ENCODE assay signal across 24 cellular contexts in the genomic region with DNA sequence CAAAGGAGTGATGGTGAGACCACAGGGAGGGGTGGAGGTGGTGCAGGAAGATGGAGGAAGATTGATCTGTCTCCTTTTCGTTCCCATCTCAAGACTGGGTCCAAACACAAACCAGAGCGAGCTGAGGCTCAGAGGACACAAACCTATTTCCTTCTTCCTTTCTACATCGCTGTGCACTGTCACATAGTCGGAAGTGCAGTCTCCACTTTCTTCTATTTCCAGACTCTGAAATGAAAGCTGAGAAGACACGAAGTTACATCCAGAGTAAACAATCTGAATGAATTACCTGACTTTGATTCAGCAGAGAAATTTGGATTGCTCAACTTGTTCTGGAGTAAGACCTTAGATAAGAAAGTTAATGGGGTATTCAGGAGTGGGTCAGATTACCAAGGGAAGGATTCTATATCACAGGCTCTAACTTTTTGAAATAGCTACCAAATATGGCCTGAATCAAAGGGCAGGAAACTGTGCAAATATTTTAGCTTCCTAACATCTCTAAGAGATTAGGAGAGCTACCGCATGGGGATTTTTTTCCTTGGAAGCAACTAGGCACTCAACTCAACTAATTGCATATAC. TPM values are rescaled to one million over a fixed set of nuclear protein-coding genes. Genes with fewer than 3 reads are reported as not detected.
"Had no signal": no experiment of that assay in that cellular context is flagged by ENCODE, and none has a peak within 500 bp of the region (broad histone marks: within the 10 kb centered on the region; RNA-seq: fewer than 3 reads in every experiment).

No MANE protein-coding gene starts in this region.

- H3K27ac Mint-ChIP-seq: activated CD4-positive, alpha-beta memory T cell treated with anti-CD3 and anti-CD28 coated beads for 36 hours; activated naive CD4-positive, alpha-beta T cell treated with anti-CD3 and anti-CD28 coated beads, Interleukin-2, amount 50 U/mL, for 24 hours; memory B cell; type B pancreatic cell had no signal

- H3K4me3 ChIP-seq: skin epidermis had no signal

- H3K27ac ChIP-seq: skin epidermis, VCaP had no signal

- H3K36me3 Mint-ChIP-seq: activated CD4-positive, alpha-beta memory T cell treated with anti-CD3 and anti-CD28 coated beads for 36 hours; activated naive CD4-positive, alpha-beta T cell treated with anti-CD3 and anti-CD28 coated beads, Interleukin-2, amount 50 U/mL, for 24 hours; memory B cell; naive thymus-derived CD8-positive, alpha-beta T cell; type B pancreatic cell had no signal

- H3K4me1 Mint-ChIP-seq: activated naive CD4-positive, alpha-beta T cell treated with anti-CD3 and anti-CD28 coated beads, Interleukin-2, amount 50 U/mL, for 24 hours; memory B cell; naive thymus-derived CD8-positive, alpha-beta T cell had no signal

- DNase-seq: activated CD4-positive, alpha-beta memory T cell treated with anti-CD3 and anti-CD28 coated beads for 36 hours; activated CD4-positive, alpha-beta T cell treated with anti-CD3 and anti-CD28 coated beads for 1 hour; activated effector memory CD4-positive, alpha-beta T cell treated with Interleukin-2 at 50 U/mL for 16 hours; activated T-cell treated with anti-CD3 and anti-CD28 coated beads, Interleukin-2, amount 50 U/mL, for 4 hours; anterior cingulate cortex; cerebellar nuclear complex; dermis blood vessel endothelial cell; hypothalamus; left ventricle myocardium superior; naive thymus-derived CD8-positive, alpha-beta T cell; right cardiac atrium; stimulated activated CD4-positive, alpha-beta T cell treated with anti-CD3 and anti-CD28 coated beads, Interleukin-4, amount 100 ng/mL, for 24 hours; stimulated activated naive CD4-positive, alpha-beta T cell had no signal

- H3K4me3 Mint-ChIP-seq: activated CD4-positive, alpha-beta memory T cell treated with anti-CD3 and anti-CD28 coated beads for 36 hours; activated naive CD4-positive, alpha-beta T cell treated with anti-CD3 and anti-CD28 coated beads, Interleukin-2, amount 50 U/mL, for 24 hours; activated T-cell treated with anti-CD3 and anti-CD28 coated beads, Interleukin-2, amount 50 U/mL, for 4 hours; memory B cell; naive thymus-derived CD8-positive, alpha-beta T cell; type B pancreatic cell had no signal

- H3K9me3 Mint-ChIP-seq: activated CD4-positive, alpha-beta memory T cell treated with anti-CD3 and anti-CD28 coated beads for 36 hours; activated naive CD4-positive, alpha-beta T cell treated with anti-CD3 and anti-CD28 coated beads, Interleukin-2, amount 50 U/mL, for 24 hours; activated T-cell treated with anti-CD3 and anti-CD28 coated beads, Interleukin-2, amount 50 U/mL, for 4 hours; memory B cell; naive thymus-derived CD8-positive, alpha-beta T cell; type B pancreatic cell had no signal

- ATAC-seq: activated T-cell treated with anti-CD3 and anti-CD28 coated beads, Interleukin-2, amount 50 U/mL, for 4 hours; left ventricle myocardium superior; naive thymus-derived CD8-positive, alpha-beta T cell; right cardiac atrium; SK-N-SH treated with all-trans-retinoic acid at 6 μM for 48 hours had no signal

RNA-seq across cellular contexts. Expression of gene OVCH2, which starts 14.4 kb away (rescaled TPM):
- total RNA-seq: activated CD4-positive, alpha-beta memory T cell treated with anti-CD3 and anti-CD28 coated beads for 36 hours; activated T-cell treated with anti-CD3 and anti-CD28 coated beads, Interleukin-2, amount 50 U/mL, for 4 hours; dermis blood vessel endothelial cell; epithelial cell of proximal tubule; glomerular endothelial cell; kidney epithelial cell; left ventricle myocardium superior; naive thymus-derived CD8-positive, alpha-beta T cell; progenitor cell of endocrine pancreas; right cardiac atrium; T-helper 1 cell treated with Interleukin-12 subunit alpha and Interleukin-12 subunit beta and Interleukin-4 antibody, amounts not matched to agents 30 ng/mL and 1 ng/mL, for 36 hours had no signal

RNA-seq across cellular contexts. Expression of gene CYB5R2, which starts 18.5 kb away (rescaled TPM):
- total RNA-seq: dermis blood vessel endothelial cell; naive thymus-derived CD8-positive, alpha-beta T cell had no signal
